Comparison of ENCODE assay signal across 25 cellular contexts in the genomic region with DNA sequence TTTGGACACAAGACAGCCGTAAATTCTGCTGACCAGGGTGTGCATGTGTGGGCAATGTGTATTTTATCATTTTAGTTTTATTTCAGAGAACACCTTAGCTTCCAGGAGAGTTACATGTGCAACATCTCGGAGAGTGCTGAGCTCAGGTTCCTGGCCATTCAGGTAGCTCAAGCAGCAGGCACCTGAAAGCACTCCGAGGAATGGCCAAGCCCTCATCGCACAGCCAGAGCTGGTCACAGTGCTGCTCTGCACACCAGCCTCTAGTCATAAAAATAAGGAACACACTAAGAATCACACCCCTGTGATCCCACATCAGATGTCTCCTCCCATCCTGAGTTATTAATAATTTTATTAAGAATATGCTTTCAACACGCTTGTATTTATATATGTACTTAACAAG. TPM values are rescaled to one million over a fixed set of nuclear protein-coding genes. Genes with fewer than 3 reads are reported as not detected.
DNase-seq lines count a peak whose midpoint lies in the region; ATAC-seq, FAIRE-seq and TF ChIP-seq lines count a peak whose summit lies in the region.
"Had no signal": no experiment of that assay in that cellular context is flagged by ENCODE, and none has a peak within 500 bp of the region (broad histone marks: within the 10 kb centered on the region; RNA-seq: fewer than 3 reads in every experiment).

No MANE protein-coding gene starts in this region.

- H3K9ac ChIP-seq in BLaER1 treated with 17β-estradiol and CSF1 and Interleukin-3, amounts not matched to agents 10 nM and 100 nM: no peak overlapping the region
- H3K9ac ChIP-seq: SK-N-SH had no signal

- no peak overlapping the region for H3K27ac ChIP-seq in BLaER1 treated with 17β-estradiol and CSF1 and Interleukin-3, amounts not matched to agents 10 nM and 100 nM
- H3K27ac ChIP-seq in upper lobe of left lung: no peak overlapping the region
- H3K27ac ChIP-seq: A549, PC-9, RWPE1 had no signal

- no peak for TF ChIP-seq EP300 in upper lobe of left lung (IDR thresholded peaks at IDR 0.05)

- DNase-seq in GM12891 (ENCODE audit: insufficient read length, low spot score) (no peak), activated B cell treated with CpG ODN at 0.5 μM for 24 hours (no peak), memory B cell (ENCODE audit: low spot score in 2 of 2) (no peak), kidney tubule cell (ENCODE audit: low spot score) (no peak), NCI-H2227 (lab: John Stamatoyannopoulos, UW; ENCODE audit: unreplicated experiment) (no peak), upper lobe of left lung (no peak)
- DNase-seq: Calu3; CD8-positive, alpha-beta memory T cell; DMS153; Kasumi-1; MG63; NCI-H1417 treated with DMSO at 0.1 percent for 48 hours; NCI-H187; NCI-H446 treated with DMSO at 0.1 percent for 48 hours; NCI-H526 treated with DMSO at 0.1 percent for 48 hours; PC-9; SIG-M5; SK-N-SH had no signal

- H4K20me1 ChIP-seq in BLaER1 treated with 17β-estradiol and CSF1 and Interleukin-3, amounts not matched to agents 10 nM and 100 nM: peaks cover 0 to 21% (median 0%) of the 10 kb centered on the region in 11 experiments; a peak in 2 of 22 replicates

- H3K4me3 Mint-ChIP-seq in activated B cell treated with CpG ODN at 0.5 μM for 24 hours (no peak overlapping the region), memory B cell (no peak overlapping the region)
- H3K4me3 Mint-ChIP-seq: CD8-positive, alpha-beta memory T cell had no signal

- H3K4me1 ChIP-seq in BLaER1 treated with 17β-estradiol and CSF1 and Interleukin-3, amounts not matched to agents 10 nM and 100 nM: peaks cover 6 to 31% (median 11%) of the 10 kb centered on the region in 10 experiments; a peak in 15 of 20 replicates
- H3K4me1 ChIP-seq in upper lobe of left lung: no peaks in the 10 kb centered on the region
- H3K4me1 ChIP-seq: A549 had no signal

- peak; percentile 68 for FAIRE-seq in GM12891 (lab: Jason Lieb, UNC)
- FAIRE-seq: A549, H1 had no signal

- no peaks in the 10 kb centered on the region for H3K9me3 Mint-ChIP-seq in activated B cell treated with CpG ODN at 0.5 μM for 24 hours
- no peaks in the 10 kb centered on the region for H3K9me3 Mint-ChIP-seq in memory B cell

- H3K36me3 Mint-ChIP-seq in activated B cell treated with CpG ODN at 0.5 μM for 24 hours (ENCODE audit: low read depth) (peaks cover 25% of the 10 kb centered on the region), memory B cell (peaks cover 7% of the 10 kb centered on the region)

- TF ChIP-seq CTCF in activated B cell treated with CpG ODN at 0.5 μM for 24 hours (IDR thresholded peaks at IDR 0.05) (no peak), upper lobe of left lung (IDR thresholded peaks at IDR 0.05) (no peak)

- ATAC-seq in activated B cell treated with CpG ODN at 0.5 μM for 24 hours (ENCODE audit: low read depth) (no peak), memory B cell (ENCODE audit: low read depth) (no peak), upper lobe of left lung (ENCODE audit: low FRiP score in 2 of 2) (no peak)
- ATAC-seq: A549, HCT116 had no signal

- no peak overlapping the region for H3K4me3 ChIP-seq in BLaER1 treated with 17β-estradiol and CSF1 and Interleukin-3, amounts not matched to agents 10 nM and 100 nM
- H3K4me3 ChIP-seq in upper lobe of left lung: no peak overlapping the region
- H3K4me3 ChIP-seq: A549, MG63, PC-9 had no signal

- H3K27ac Mint-ChIP-seq in activated B cell treated with CpG ODN at 0.5 μM for 24 hours (peak overlapping the region; percentile 93), memory B cell (peak overlapping the region; percentile 96)
- H3K27ac Mint-ChIP-seq: CD8-positive, alpha-beta memory T cell had no signal

- H3K9me3 ChIP-seq in BLaER1 treated with 17β-estradiol and CSF1 and Interleukin-3, amounts not matched to agents 10 nM and 100 nM (replicated peaks in 1 of 11): no peaks in the 10 kb centered on the region
- no peaks in the 10 kb centered on the region for H3K9me3 ChIP-seq in upper lobe of left lung
- H3K9me3 ChIP-seq: A549, MG63, SK-N-SH had no signal

- POLR2A ChIA-PET in activated B cell treated with CpG ODN at 0.5 μM for 24 hours (lab: Charles Lee): interaction anchor here (0.9 to 4.3 kb wide), 9 partner anchors 14 to 117 kb away, joined by 3 to 31 read pairs (median 4); a partner anchor contains a TSS

- peak overlapping the region in 6 of 11 experiments; percentile 2 to 56 (median 34); a peak in 12 of 22 replicates for H3K4me2 ChIP-seq in BLaER1 treated with 17β-estradiol and CSF1 and Interleukin-3, amounts not matched to agents 10 nM and 100 nM
- H3K4me2 ChIP-seq: A549, PC-9, SK-N-SH had no signal

- intact Hi-C loops in activated B cell treated with CpG ODN at 0.5 μM for 24 hours (cut with micrococcal nuclease): no loop called here

- H3K36me3 ChIP-seq in BLaER1 treated with 17β-estradiol and CSF1 and Interleukin-3, amounts not matched to agents 10 nM and 100 nM: peaks cover 0 to 24% (median under 1%) of the 10 kb centered on the region in 11 experiments; a peak in 6 of 22 replicates
- peaks cover 0 to 11% (median 8%) of the 10 kb centered on the region in 4 donors for H3K36me3 ChIP-seq in upper lobe of left lung
- H3K36me3 ChIP-seq: MG63 had no signal

- no peaks in the 10 kb centered on the region for H3K27me3 ChIP-seq in BLaER1 treated with 17β-estradiol and CSF1 and Interleukin-3, amounts not matched to agents 10 nM and 100 nM
- H3K27me3 ChIP-seq in upper lobe of left lung: no peaks in the 10 kb centered on the region
- H3K27me3 ChIP-seq: MG63 had no signal

- no peak for TF ChIP-seq POLR2A in GM12891 (IDR thresholded peaks at IDR 0.05; ENCODE audit: low read depth, low read length)
- no peak for TF ChIP-seq POLR2A in upper lobe of left lung (IDR thresholded peaks at IDR 0.05)

- H3K27me3 Mint-ChIP-seq in activated B cell treated with CpG ODN at 0.5 μM for 24 hours (no peaks in the 10 kb centered on the region), memory B cell (no peaks in the 10 kb centered on the region)
- H3K27me3 Mint-ChIP-seq: CD8-positive, alpha-beta memory T cell had no signal

- H3K4me1 Mint-ChIP-seq in activated B cell treated with CpG ODN at 0.5 μM for 24 hours (peaks cover 60% of the 10 kb centered on the region), memory B cell (peaks cover 41% of the 10 kb centered on the region)

- CTCF ChIA-PET in activated B cell treated with CpG ODN at 0.5 μM for 24 hours (lab: Charles Lee): interaction anchor here (0.9 to 1.4 kb wide), 2 partner anchors 13 to 33 kb away, joined by 3 to 5 read pairs; no protein-coding TSS in a partner anchor

- 81 to 84% methylated on average over 5 of the region's 5 CpGs for WGBS in upper lobe of left lung, 2 donors

TF ChIP-seq in GM12891, 5 proteins besides CTCF, POLR2A, EP300 and RAD21:
- no peak for TF ChIP-seq POLR2AphosphoS5 (IDR thresholded peaks at IDR 0.05; ENCODE audit: low read depth, low read length)
- no peak for TF ChIP-seq TAF1 (IDR thresholded peaks at IDR 0.05; ENCODE audit: low read depth, low read length)
- TF ChIP-seq SPI1 (IDR thresholded peaks at IDR 0.05; ENCODE audit: low read depth, low read length): no peak
- no peak for TF ChIP-seq POU2F2 (IDR thresholded peaks at IDR 0.05; ENCODE audit: low read depth, low read length)
- TF ChIP-seq PAX5 (IDR thresholded peaks at IDR 0.05; ENCODE audit: insufficient read depth, low read length, severe bottlenecking): no peak

RNA-seq across cellular contexts. Expression of a gene that starts 36.2 kb away (rescaled TPM):
- polyA plus RNA-seq in GM12891 (2012; ENCODE audit: low read depth, missing spikeins): 240 TPM
- total RNA-seq in activated B cell treated with CpG ODN at 0.5 μM for 24 hours (417 and 426 TPM in 2 replicates), upper lobe of left lung (10 to 100 TPM in 1 of 6 donors, 1 to 10 TPM in 5; 1.6 to 10.5 (median 5.9) TPM)
- total RNA-seq: Calu3, G401, PC-9 had no signal
- polyA plus RNA-seq: BJ, SK-N-SH had no signal

Comparison
In these comparisons a context has a peak if more than half of its experiments do, and no peak if none do; other contexts are left out.
1. RNA of a gene that starts 36.2 kb away (total RNA-seq): 417 to 426 TPM in activated B cell treated with CpG ODN at 0.5 μM for 24 hours; 1.6 to 10.5 TPM in upper lobe of left lung; every median in the first group is over 10 times any median in the second.